Comparison of ENCODE assay signal across 23 cellular contexts in genomic region chr22:31276426-31277167, GRCh38. TPM values are rescaled to one million over a fixed set of nuclear protein-coding genes. Genes with fewer than 3 reads are reported as not detected.
DNase-seq lines count a peak whose midpoint lies in the region; ATAC-seq and TF ChIP-seq lines count a peak whose summit lies in the region.
"Had no signal": no experiment of that assay in that cellular context is flagged by ENCODE, and none has a peak within 500 bp of the region (broad histone marks: within the 10 kb centered on the region; RNA-seq: fewer than 3 reads in every experiment).

No MANE protein-coding gene starts in this region.

- H3K27ac ChIP-seq in CD4-positive, CD25-positive, alpha-beta regulatory T cell (ENCODE audit: insufficient read depth, low read length, poor library complexity, severe bottlenecking) = peak overlapping the region; percentile 80
- no peak overlapping the region for H3K27ac ChIP-seq in CD8-positive, alpha-beta T cell (ENCODE audit: low read depth, low read length)
- no peak overlapping the region for H3K27ac ChIP-seq in gastroesophageal sphincter
- H3K27ac ChIP-seq in colonic mucosa = no peak overlapping the region
- H3K27ac ChIP-seq: A549 had no signal

- no peaks in the 10 kb centered on the region for H3K27me3 ChIP-seq in CD4-positive, CD25-positive, alpha-beta regulatory T cell (ENCODE audit: control insufficient read depth, insufficient read depth, low read length)
- H3K27me3 ChIP-seq in CD8-positive, alpha-beta T cell (ENCODE audit: insufficient read depth, low read length) = no peaks in the 10 kb centered on the region
- no peaks in the 10 kb centered on the region for H3K27me3 ChIP-seq in gastroesophageal sphincter
- no peaks in the 10 kb centered on the region for H3K27me3 ChIP-seq in colonic mucosa

- H3K9me3 ChIP-seq in CD4-positive, CD25-positive, alpha-beta regulatory T cell (ENCODE audit: control insufficient read depth in 2 of 2, low read length in 2 of 2) = no peaks in the 10 kb centered on the region
- no peaks in the 10 kb centered on the region for H3K9me3 ChIP-seq in CD8-positive, alpha-beta T cell (ENCODE audit: low read length)
- no peaks in the 10 kb centered on the region for H3K9me3 ChIP-seq in gastroesophageal sphincter
- H3K9me3 ChIP-seq in colonic mucosa = no peaks in the 10 kb centered on the region
- H3K9me3 ChIP-seq: A549, HAP-1 had no signal

- no peaks in the 10 kb centered on the region for H3K27me3 Mint-ChIP-seq in CD4-positive, CD25-positive, alpha-beta regulatory T cell
- H3K27me3 Mint-ChIP-seq in CD8-positive, alpha-beta T cell (ENCODE audit: low read depth) = no peaks in the 10 kb centered on the region
- H3K27me3 Mint-ChIP-seq: B cell had no signal

- no peak for ATAC-seq in CD4-positive, CD25-positive, alpha-beta regulatory T cell (ENCODE audit: low read depth in 2 of 2)
- ATAC-seq in CD8-positive, alpha-beta T cell = no peak
- ATAC-seq in gastroesophageal sphincter (peak; percentile 6), GM18511 (IDR thresholded peaks at IDR 0.05; ENCODE audit: unreplicated experiment) (no peak)
- ATAC-seq: A549, GM23338 had no signal

- CTCF ChIA-PET in CD8-positive, alpha-beta T cell (lab: Charles Lee) = interaction anchor here (1.0 to 4.4 kb wide), 2 partner anchors 15 to 70 kb away, joined by 3 to 22 read pairs; partner anchors contain the start of genes PATZ1 and PIK3IP1

- POLR2A ChIA-PET in CD8-positive, alpha-beta T cell (lab: Charles Lee) = interaction anchor here (0.6 to 18.7 kb wide), 4 partner anchors 9 to 336 kb away, joined by 3 to 608 read pairs (median 36); partner anchors contain the start of genes PATZ1 and PIK3IP1

- H3K36me3 ChIP-seq in CD4-positive, CD25-positive, alpha-beta regulatory T cell (ENCODE audit: control insufficient read depth, insufficient read depth, low read length) = peaks cover 45% of the 10 kb centered on the region
- peaks cover 23% of the 10 kb centered on the region for H3K36me3 ChIP-seq in CD8-positive, alpha-beta T cell (ENCODE audit: insufficient read depth, low read length)
- H3K36me3 ChIP-seq in gastroesophageal sphincter (peaks cover 0 to 85% of the 10 kb centered on the region in 2 donors), colonic mucosa (peaks cover 24% of the 10 kb centered on the region)

- peak; percentile 47 for DNase-seq in activated effector memory CD4-positive, alpha-beta T cell treated with anti-CD3 and anti-CD28 coated beads, Interleukin-2, amount 50 U/mL, for 16 hours
- no peak for DNase-seq in activated effector memory CD4-positive, alpha-beta T cell treated with Interleukin-2 at 50 U/mL for 16 hours
- no peak for DNase-seq in CD4-positive, CD25-positive, alpha-beta regulatory T cell
- DNase-seq in CD8-positive, alpha-beta T cell = no peak
- DNase-seq in medulla oblongata (ENCODE audit: extremely low spot score) (no peak), colonic mucosa (no peak)
- DNase-seq: Calu3, DMS153, Kasumi-1, NCI-H1694, NCI-H2081, NCI-H2171, NCI-H345, NCI-H524, NCI-H774, OCI-M1 had no signal

- TF ChIP-seq POLR2A in gastroesophageal sphincter (IDR thresholded peaks at IDR 0.05) = no peak

- no peak for TF ChIP-seq EP300 in gastroesophageal sphincter (IDR thresholded peaks at IDR 0.05)

- peak overlapping the region; percentile 92 to 98 (median 92) for H3K27ac Mint-ChIP-seq in CD4-positive, CD25-positive, alpha-beta regulatory T cell
- peak overlapping the region; percentile 91 for H3K27ac Mint-ChIP-seq in CD8-positive, alpha-beta T cell
- H3K27ac Mint-ChIP-seq: B cell, CD14-positive monocyte, GM23338 had no signal

- H3K4me3 Mint-ChIP-seq in CD4-positive, CD25-positive, alpha-beta regulatory T cell = peak overlapping the region in 3 of 4 donors; percentile 13 to 47 (median 26)
- peak overlapping the region; percentile 11 for H3K4me3 Mint-ChIP-seq in CD8-positive, alpha-beta T cell
- H3K4me3 Mint-ChIP-seq: B cell, CD14-positive monocyte, GM23338 had no signal

- intact Hi-C loops in CD8-positive, alpha-beta T cell (cut with DNase I, micrococcal nuclease) = loop anchor here in 1 of 2 experiments (10.0 kb wide), 1 partner anchor 312 kb away; the partner anchor contains the start of genes MORC2 and TUG1
- intact Hi-C loops in colonic mucosa (cut with DNase I) = no loop called here

- H3K9ac ChIP-seq in colonic mucosa (ENCODE audit: low read depth in 2 of 2, low read length in 2 of 2) = no peak overlapping the region

- 96% methylated on average over 7 of the region's 69 CpGs; no CpG with 5 or more reads in 1 of the 2 donors for WGBS in gastroesophageal sphincter (ENCODE audit: low coverage in 1 of 2), 2 donors

- peaks cover 0 to 1% (median 0%) of the 10 kb centered on the region in 7 donors for H3K9me3 Mint-ChIP-seq in CD4-positive, CD25-positive, alpha-beta regulatory T cell
- H3K9me3 Mint-ChIP-seq in CD8-positive, alpha-beta T cell = no peaks in the 10 kb centered on the region
- H3K9me3 Mint-ChIP-seq: GM23338 had no signal

- no peak for TF ChIP-seq CTCF in CD8-positive, alpha-beta T cell (IDR thresholded peaks at IDR 0.05)
- TF ChIP-seq CTCF in gastroesophageal sphincter (IDR thresholded peaks at IDR 0.05) (no peak), colonic mucosa (IDR thresholded peaks at IDR 0.05) (no peak)

- H3K36me3 Mint-ChIP-seq in CD4-positive, CD25-positive, alpha-beta regulatory T cell = peaks cover 48% of the 10 kb centered on the region
- H3K36me3 Mint-ChIP-seq in CD8-positive, alpha-beta T cell = peaks cover 61% of the 10 kb centered on the region

- H3K4me1 Mint-ChIP-seq in CD4-positive, CD25-positive, alpha-beta regulatory T cell = peaks cover 24 to 95% (median 58%) of the 10 kb centered on the region in 4 donors
- H3K4me1 Mint-ChIP-seq in CD8-positive, alpha-beta T cell (ENCODE audit: low read depth) = peaks cover 81% of the 10 kb centered on the region
- H3K4me1 Mint-ChIP-seq: B cell had no signal

- no peak overlapping the region for H3K4me3 ChIP-seq in CD4-positive, CD25-positive, alpha-beta regulatory T cell (ENCODE audit: low read depth, low read length)
- H3K4me3 ChIP-seq in CD8-positive, alpha-beta T cell (ENCODE audit: low read depth, low read length) = no peak overlapping the region
- H3K4me3 ChIP-seq in gastroesophageal sphincter = no peak overlapping the region
- no peak overlapping the region for H3K4me3 ChIP-seq in colonic mucosa
- H3K4me3 ChIP-seq: A549, GM23338, HAP-1 had no signal

- H3K4me1 ChIP-seq in CD4-positive, CD25-positive, alpha-beta regulatory T cell (ENCODE audit: control insufficient read depth, insufficient read depth, low read length, poor library complexity, severe bottlenecking) = peaks cover 72% of the 10 kb centered on the region
- H3K4me1 ChIP-seq in CD8-positive, alpha-beta T cell (ENCODE audit: insufficient read depth, low read length) = peaks cover 89% of the 10 kb centered on the region
- H3K4me1 ChIP-seq in gastroesophageal sphincter = peaks cover 0 to 6% (median 0%) of the 10 kb centered on the region in 3 donors
- no peaks in the 10 kb centered on the region for H3K4me1 ChIP-seq in colonic mucosa
- H3K4me1 ChIP-seq: A549, HAP-1 had no signal

RNA-seq across cellular contexts. Expression of gene PIK3IP1, which starts 15.7 kb away (rescaled TPM):
- total RNA-seq in CD4-positive, CD25-positive, alpha-beta regulatory T cell = 534 TPM
- polyA plus RNA-seq in CD4-positive, CD25-positive, alpha-beta regulatory T cell = 100 to 1,000 TPM; 425 to 700 (median 557) TPM
- 100 to 1,000 TPM; 802 to 814 TPM for total RNA-seq in CD8-positive, alpha-beta T cell
- 10 to 100 TPM; 28.8 to 53.7 (median 37.8) TPM for total RNA-seq in gastroesophageal sphincter
- 10 to 100 TPM in 1 of 2 donors, 1 to 10 TPM in 1; 8.4 to 15.1 TPM for total RNA-seq in colonic mucosa
